In the genomic region with DNA sequence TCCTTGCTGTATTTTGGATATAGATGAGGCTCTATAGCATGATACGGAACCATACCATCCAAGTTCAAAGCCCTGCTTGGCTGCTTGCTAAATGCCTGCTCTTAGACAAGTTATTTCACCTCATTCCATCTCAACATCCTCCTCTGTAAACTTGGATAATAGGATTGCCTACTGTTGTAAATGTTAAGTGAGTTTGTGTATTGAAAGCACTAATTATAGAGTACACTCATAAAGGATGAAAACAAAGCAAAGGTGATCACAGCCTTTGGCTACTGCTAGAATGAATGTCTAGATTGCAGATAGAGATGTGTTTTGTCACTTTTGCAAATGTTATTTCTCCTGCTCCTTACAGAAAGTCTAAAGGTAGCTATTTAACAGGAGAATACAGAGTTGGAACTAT, we compare ENCODE assay signal across 1 cellular context.
TF ChIP-seq lines count a peak whose summit lies in the region.

No MANE protein-coding gene starts in this region.

TF ChIP-seq in GM23338, 12 proteins besides CTCF, POLR2A, EP300 and RAD21 (continued from another document):
- TF ChIP-seq, protein P1, sequence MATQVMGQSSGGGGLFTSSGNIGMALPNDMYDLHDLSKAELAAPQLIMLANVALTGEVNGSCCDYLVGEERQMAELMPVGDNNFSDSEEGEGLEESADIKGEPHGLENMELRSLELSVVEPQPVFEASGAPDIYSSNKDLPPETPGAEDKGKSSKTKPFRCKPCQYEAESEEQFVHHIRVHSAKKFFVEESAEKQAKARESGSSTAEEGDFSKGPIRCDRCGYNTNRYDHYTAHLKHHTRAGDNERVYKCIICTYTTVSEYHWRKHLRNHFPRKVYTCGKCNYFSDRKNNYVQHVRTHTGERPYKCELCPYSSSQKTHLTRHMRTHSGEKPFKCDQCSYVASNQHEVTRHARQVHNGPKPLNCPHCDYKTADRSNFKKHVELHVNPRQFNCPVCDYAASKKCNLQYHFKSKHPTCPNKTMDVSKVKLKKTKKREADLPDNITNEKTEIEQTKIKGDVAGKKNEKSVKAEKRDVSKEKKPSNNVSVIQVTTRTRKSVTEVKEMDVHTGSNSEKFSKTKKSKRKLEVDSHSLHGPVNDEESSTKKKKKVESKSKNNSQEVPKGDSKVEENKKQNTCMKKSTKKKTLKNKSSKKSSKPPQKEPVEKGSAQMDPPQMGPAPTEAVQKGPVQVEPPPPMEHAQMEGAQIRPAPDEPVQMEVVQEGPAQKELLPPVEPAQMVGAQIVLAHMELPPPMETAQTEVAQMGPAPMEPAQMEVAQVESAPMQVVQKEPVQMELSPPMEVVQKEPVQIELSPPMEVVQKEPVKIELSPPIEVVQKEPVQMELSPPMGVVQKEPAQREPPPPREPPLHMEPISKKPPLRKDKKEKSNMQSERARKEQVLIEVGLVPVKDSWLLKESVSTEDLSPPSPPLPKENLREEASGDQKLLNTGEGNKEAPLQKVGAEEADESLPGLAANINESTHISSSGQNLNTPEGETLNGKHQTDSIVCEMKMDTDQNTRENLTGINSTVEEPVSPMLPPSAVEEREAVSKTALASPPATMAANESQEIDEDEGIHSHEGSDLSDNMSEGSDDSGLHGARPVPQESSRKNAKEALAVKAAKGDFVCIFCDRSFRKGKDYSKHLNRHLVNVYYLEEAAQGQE (IDR thresholded peaks at IDR 0.05; ENCODE audit: unreplicated experiment): no peak
- TF ChIP-seq STAT1 (IDR thresholded peaks at IDR 0.05; ENCODE audit: unreplicated experiment): no peak
- no peak for TF ChIP-seq CREB1 (CRISPR knock-in tag; IDR thresholded peaks at IDR 0.05; ENCODE audit: low read depth)
TF ChIP-seq in GM23338: peak in this region for 0.
